2 cellular contexts compared by ENCODE assay signal in genomic region chr10:72174297-72174662, GRCh38.
TF ChIP-seq lines count a peak whose summit lies in the region.

No MANE protein-coding gene starts in this region.

TF ChIP-seq in HEK293, 187 proteins besides CTCF, POLR2A, EP300 and RAD21 (continued from another document):
- no peak for TF ChIP-seq PRDM6 (tag by site-specific recombination; IDR thresholded peaks at IDR 0.05)

TF ChIP-seq in SK-N-SH treated with all-trans-retinoic acid at 6 μM for 48 hours, 23 proteins besides CTCF, POLR2A, EP300 and RAD21 (continued from another document):
- TF ChIP-seq ZC3H10 (CRISPR knock-in tag; IDR thresholded peaks at IDR 0.05) (no peak), PATZ1 (CRISPR knock-in tag; IDR thresholded peaks at IDR 0.05; ENCODE audit: borderline replicate concordance) (no peak), ZFP3 (CRISPR knock-in tag; IDR thresholded peaks at IDR 0.05) (peak; percentile 14; the same call in 1 of the 2 replicates)
